16 cellular contexts compared by ENCODE assay signal in the genomic region with DNA sequence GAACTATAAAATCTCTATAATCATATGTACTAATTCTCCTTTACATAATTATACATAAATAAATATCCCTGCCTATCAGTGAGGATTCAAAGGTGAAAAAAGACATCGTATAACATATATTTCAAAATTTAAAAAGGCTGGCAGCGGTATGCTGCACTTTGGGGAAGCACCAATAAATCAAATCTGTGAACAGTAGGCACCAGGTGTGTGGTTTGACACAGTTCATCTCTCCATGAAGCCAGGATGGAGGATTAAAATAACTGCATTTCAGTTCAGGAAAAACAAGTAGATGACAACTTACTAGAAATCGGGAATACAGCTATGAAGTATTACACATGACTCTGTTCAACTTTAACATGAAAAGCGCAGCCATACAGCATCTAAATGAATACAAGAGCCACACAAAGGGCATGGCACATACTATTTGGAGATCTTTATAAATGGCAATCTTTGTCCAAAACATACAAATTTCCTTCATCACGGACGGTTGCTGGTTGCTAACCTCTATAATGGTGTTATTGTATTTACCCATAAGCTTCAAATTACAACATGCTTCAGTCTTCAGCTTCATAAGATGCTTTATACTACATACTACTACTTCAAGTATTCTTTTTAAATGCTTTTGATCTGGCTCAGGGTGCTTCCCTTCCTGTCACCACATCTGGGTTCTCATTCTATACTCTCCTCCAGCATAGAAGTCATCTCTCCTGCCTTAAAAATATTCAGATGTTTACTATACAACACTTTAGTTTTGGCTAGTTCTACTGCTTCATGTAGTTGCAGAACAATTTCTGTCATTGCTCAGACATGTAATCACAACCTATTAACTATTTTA.
DNase-seq lines count a peak whose midpoint lies in the region; ATAC-seq lines count a peak whose summit lies in the region.
"Had no signal": no experiment of that assay in that cellular context is flagged by ENCODE, and none has a peak within 500 bp of the region (broad histone marks: within the 10 kb centered on the region; RNA-seq: fewer than 3 reads in every experiment).

No MANE protein-coding gene starts in this region.

- no peak overlapping the region for H3K4me3 Mint-ChIP-seq in activated naive CD8-positive, alpha-beta T cell
- no peak overlapping the region for H3K4me3 Mint-ChIP-seq in activated naive CD8-positive, alpha-beta T cell treated with anti-CD3 and anti-CD28 coated beads, Interleukin-2, amount 50 U/mL, for 24 hours
- no peak overlapping the region for H3K4me3 Mint-ChIP-seq in central memory CD8-positive, alpha-beta T cell
- H3K4me3 Mint-ChIP-seq: CD14-positive monocyte had no signal

- no peak for ATAC-seq in activated naive CD8-positive, alpha-beta T cell treated with anti-CD3 and anti-CD28 coated beads, Interleukin-2, amount 50 U/mL, for 24 hours
- peak; percentile 40 for ATAC-seq in central memory CD8-positive, alpha-beta T cell (replicated peaks; ENCODE audit: extremely low read depth, poor library complexity, severe bottlenecking)

- DNase-seq in activated naive CD8-positive, alpha-beta T cell treated with anti-CD3 and anti-CD28 coated beads, Interleukin-2, amount 50 U/mL, for 24 hours: no peak
- DNase-seq in NCI-H1417 (lab: John Stamatoyannopoulos, UW) (peak; percentile 47 to 83 (median 51)), kidney glomerular epithelial cell (lab: John Stamatoyannopoulos, UW) (no peak), NCI-H2171 (lab: John Stamatoyannopoulos, UW) (no peak), SKM-1 treated with dmso at 0.1 percent for 144 hours (lab: John Stamatoyannopoulos, UW; ENCODE audit: unreplicated experiment) (no peak)
- no peak for DNase-seq in central memory CD8-positive, alpha-beta T cell (ENCODE audit: low spot score in 2 of 2)
- DNase-seq: ACHN; AML-193; H7; Kasumi-1; NCI-H1105 treated with DMSO at 0.1 percent for 48 hours; NCI-H187 treated with DMSO at 0.1 percent for 48 hours; NCI-H510A treated with DMSO at 0.1 percent for 48 hours; NK-92 treated with Interleukin-12 subunit alpha and Interleukin-12 subunit beta, amount 100 ng/mL, for 24 hours had no signal

- H3K4me1 Mint-ChIP-seq in activated naive CD8-positive, alpha-beta T cell (ENCODE audit: low read depth): peaks cover 55% of the 10 kb centered on the region
- H3K4me1 Mint-ChIP-seq in activated naive CD8-positive, alpha-beta T cell treated with anti-CD3 and anti-CD28 coated beads, Interleukin-2, amount 50 U/mL, for 24 hours: peaks cover 37% of the 10 kb centered on the region
- H3K4me1 Mint-ChIP-seq in central memory CD8-positive, alpha-beta T cell: peaks cover 52% of the 10 kb centered on the region
- H3K4me1 Mint-ChIP-seq: CD14-positive monocyte had no signal

- no peaks in the 10 kb centered on the region for H3K27me3 Mint-ChIP-seq in activated naive CD8-positive, alpha-beta T cell
- H3K27me3 Mint-ChIP-seq in activated naive CD8-positive, alpha-beta T cell treated with anti-CD3 and anti-CD28 coated beads, Interleukin-2, amount 50 U/mL, for 24 hours: no peaks in the 10 kb centered on the region
- H3K27me3 Mint-ChIP-seq in central memory CD8-positive, alpha-beta T cell: no peaks in the 10 kb centered on the region

- peaks cover 14% of the 10 kb centered on the region for H3K36me3 Mint-ChIP-seq in activated naive CD8-positive, alpha-beta T cell
- H3K36me3 Mint-ChIP-seq in activated naive CD8-positive, alpha-beta T cell treated with anti-CD3 and anti-CD28 coated beads, Interleukin-2, amount 50 U/mL, for 24 hours (ENCODE audit: low read depth): peaks cover 7% of the 10 kb centered on the region
- peaks cover 5% of the 10 kb centered on the region for H3K36me3 Mint-ChIP-seq in central memory CD8-positive, alpha-beta T cell (ENCODE audit: insufficient read depth)
- H3K36me3 Mint-ChIP-seq: CD14-positive monocyte had no signal

- no peaks in the 10 kb centered on the region for H3K9me3 Mint-ChIP-seq in activated naive CD8-positive, alpha-beta T cell (ENCODE audit: low read depth)
- no peaks in the 10 kb centered on the region for H3K9me3 Mint-ChIP-seq in activated naive CD8-positive, alpha-beta T cell treated with anti-CD3 and anti-CD28 coated beads, Interleukin-2, amount 50 U/mL, for 24 hours
- H3K9me3 Mint-ChIP-seq in central memory CD8-positive, alpha-beta T cell: no peaks in the 10 kb centered on the region

- peak overlapping the region; percentile 5 for H3K27ac Mint-ChIP-seq in activated naive CD8-positive, alpha-beta T cell
- H3K27ac Mint-ChIP-seq in activated naive CD8-positive, alpha-beta T cell treated with anti-CD3 and anti-CD28 coated beads, Interleukin-2, amount 50 U/mL, for 24 hours: no peak overlapping the region
- H3K27ac Mint-ChIP-seq in central memory CD8-positive, alpha-beta T cell (ENCODE audit: low read depth): no peak overlapping the region
- H3K27ac Mint-ChIP-seq: CD14-positive monocyte had no signal

Comparison
In these comparisons a context has a peak if more than half of its experiments do, and no peak if none do; other contexts are left out.
1. DNase-seq: peak in NCI-H1417 (3 of 3); none in activated naive CD8-positive, alpha-beta T cell treated with anti-CD3 and anti-CD28 coated beads, Interleukin-2, amount 50 U/mL, for 24 hours (single experiment), central memory CD8-positive, alpha-beta T cell (0 of 2), kidney glomerular epithelial cell (single experiment), NCI-H2171 (single experiment) and SKM-1 treated with dmso at 0.1 percent for 144 hours (single experiment).